18 cellular contexts compared by ENCODE assay signal in genomic region chr2:11554430-11554764, GRCh38. TPM values are rescaled to one million over a fixed set of nuclear protein-coding genes. Genes with fewer than 3 reads are reported as not detected.
DNase-seq lines count a peak whose midpoint lies in the region; ATAC-seq, FAIRE-seq and TF ChIP-seq lines count a peak whose summit lies in the region.
"Had no signal": no experiment of that assay in that cellular context is flagged by ENCODE, and none has a peak within 500 bp of the region (broad histone marks: within the 10 kb centered on the region; RNA-seq: fewer than 3 reads in every experiment).

No MANE protein-coding gene starts in this region.

- peak overlapping the region; percentile 28 for H3K4me2 ChIP-seq in trophoblast cell (ENCODE audit: low read length)

- no peak overlapping the region for H3K14ac ChIP-seq in trophoblast cell (ENCODE audit: low read length)

- H3K4me3 ChIP-seq in endodermal cell (ENCODE audit: low read length) (no peak overlapping the region), trophoblast cell (ENCODE audit: low read depth, low read length) (no peak overlapping the region), colonic mucosa (no peak overlapping the region)
- H3K4me3 ChIP-seq: esophagus squamous epithelium, transverse colon had no signal

- no peak overlapping the region for H2BK120ac ChIP-seq in trophoblast cell (ENCODE audit: insufficient read depth, low read length, poor library complexity)

- no peak overlapping the region for H3K4me3 Mint-ChIP-seq in endodermal cell
- H3K4me3 Mint-ChIP-seq: activated CD8-positive, alpha-beta T cell treated with anti-CD3 and anti-CD28 coated beads, Interleukin-2, amount 10 ng/mL, durations not matched to agents 7 days and 5 days; activated naive CD8-positive, alpha-beta T cell treated with anti-CD3 and anti-CD28 coated beads, Interleukin-2, amount 50 U/mL, for 24 hours; B cell had no signal

- no peaks in the 10 kb centered on the region for H3K79me2 ChIP-seq in trophoblast cell (ENCODE audit: control insufficient read depth, insufficient read depth, low read length, poor library complexity)

- no peak overlapping the region for H2BK5ac ChIP-seq in trophoblast cell (ENCODE audit: low read depth, low read length, poor library complexity)

- ATAC-seq in GM19351 (IDR thresholded peaks at IDR 0.05; ENCODE audit: unreplicated experiment) (peak; percentile 85), HG03520 (IDR thresholded peaks at IDR 0.05; ENCODE audit: unreplicated experiment) (peak; percentile 48), GM18505 (IDR thresholded peaks at IDR 0.05; ENCODE audit: unreplicated experiment) (no peak)
- ATAC-seq: activated CD8-positive, alpha-beta T cell treated with anti-CD3 and anti-CD28 coated beads, Interleukin-2, amount 10 ng/mL, durations not matched to agents 7 days and 5 days; activated naive CD8-positive, alpha-beta T cell treated with anti-CD3 and anti-CD28 coated beads, Interleukin-2, amount 50 U/mL, for 24 hours had no signal

- H3K36me3 ChIP-seq in endodermal cell (ENCODE audit: control insufficient read depth, insufficient read depth, low read length): peaks cover 21% of the 10 kb centered on the region
- no peaks in the 10 kb centered on the region for H3K36me3 ChIP-seq in trophoblast cell (ENCODE audit: control insufficient read depth in 1 of 2, insufficient read depth in 2 of 2, low read length in 2 of 2)
- no peaks in the 10 kb centered on the region for H3K36me3 ChIP-seq in colonic mucosa
- H3K36me3 ChIP-seq: esophagus squamous epithelium, transverse colon, WERI-Rb-1 had no signal

- intact Hi-C loops in colonic mucosa (cut with DNase I): no loop called here

- no peak overlapping the region for H4K8ac ChIP-seq in trophoblast cell (ENCODE audit: low read depth, low read length)

- H3K79me1 ChIP-seq in trophoblast cell (ENCODE audit: low read length): peaks cover 2% of the 10 kb centered on the region

- H3K9ac ChIP-seq in endodermal cell (ENCODE audit: extremely low read depth, low read length, poor library complexity, severe bottlenecking) (no peak overlapping the region), trophoblast cell (ENCODE audit: low read length) (no peak overlapping the region), colonic mucosa (ENCODE audit: low read depth in 2 of 2, low read length in 2 of 2) (no peak overlapping the region)

- no peak overlapping the region for H2BK12ac ChIP-seq in trophoblast cell (ENCODE audit: low read length)

- H3K27ac Mint-ChIP-seq in endodermal cell: no peak overlapping the region
- H3K27ac Mint-ChIP-seq: activated CD8-positive, alpha-beta T cell treated with anti-CD3 and anti-CD28 coated beads, Interleukin-2, amount 10 ng/mL, durations not matched to agents 7 days and 5 days; activated naive CD8-positive, alpha-beta T cell treated with anti-CD3 and anti-CD28 coated beads, Interleukin-2, amount 50 U/mL, for 24 hours; B cell had no signal

- no peak overlapping the region for H3K23ac ChIP-seq in trophoblast cell (ENCODE audit: low read length)

- FAIRE-seq in H54 (lab: Jason Lieb, UNC): no peak
- FAIRE-seq: D721Med had no signal

- no peak for TF ChIP-seq CTCF in endodermal cell (conservative IDR thresholded peaks at IDR 0.05)
- no peak for TF ChIP-seq CTCF in colonic mucosa (IDR thresholded peaks at IDR 0.05)

- no peak overlapping the region for H3K4ac ChIP-seq in trophoblast cell (ENCODE audit: low read depth, low read length)

- H4K91ac ChIP-seq in trophoblast cell (ENCODE audit: low read depth, low read length): no peak overlapping the region

- TF ChIP-seq POLR2A in H54 (IDR thresholded peaks at IDR 0.05; ENCODE audit: low read depth, low read length) (no peak), GM18505 (IDR thresholded peaks at IDR 0.05; ENCODE audit: borderline replicate concordance, extremely low read depth, insufficient read depth, insufficient read length) (no peak)

- H3K4me1 Mint-ChIP-seq in endodermal cell: peaks cover 68% of the 10 kb centered on the region
- H3K4me1 Mint-ChIP-seq: B cell had no signal

- WGBS in endodermal cell (ENCODE audit: insufficient coverage in 1 of 2, insufficient read length in 1 of 2), 2 experiments: 86 to 96% methylated on average over 3 to 4 of the region's 4 CpGs
- no CpG with 5 or more reads among the region's 4 CpGs for WGBS in trophoblast cell (ENCODE audit: extremely low coverage, insufficient coverage, insufficient read length)

- no peak overlapping the region for H2AK5ac ChIP-seq in trophoblast cell (ENCODE audit: low read length)

- no peak overlapping the region for H3K18ac ChIP-seq in trophoblast cell (ENCODE audit: low read length)

- no peak overlapping the region for H4K12ac ChIP-seq in trophoblast cell (ENCODE audit: low read depth, low read length)

- no peak overlapping the region for H2AFZ ChIP-seq in trophoblast cell (ENCODE audit: insufficient read depth, low read length, poor library complexity)

- H3K9me3 Mint-ChIP-seq in endodermal cell: no peaks in the 10 kb centered on the region

- H3K27me3 ChIP-seq in endodermal cell (ENCODE audit: control insufficient read depth, insufficient read depth, low read length, poor library complexity, severe bottlenecking): no peaks in the 10 kb centered on the region
- H3K27me3 ChIP-seq in trophoblast cell (ENCODE audit: insufficient read depth, low read length): no peaks in the 10 kb centered on the region
- H3K27me3 ChIP-seq in colonic mucosa: no peaks in the 10 kb centered on the region

- H3K36me3 Mint-ChIP-seq in endodermal cell (ENCODE audit: low read depth): peaks cover 5% of the 10 kb centered on the region

- H3K4me1 ChIP-seq in endodermal cell (ENCODE audit: control insufficient read depth, insufficient read depth, low read length) (peaks cover 48% of the 10 kb centered on the region), trophoblast cell (ENCODE audit: control insufficient read depth in 1 of 2, insufficient read depth in 2 of 2, low read length in 2 of 2) (peaks cover 30 to 33% of the 10 kb centered on the region in 2 experiments), colonic mucosa (no peaks in the 10 kb centered on the region)
- H3K4me1 ChIP-seq: esophagus squamous epithelium, transverse colon had no signal

- DNase-seq in endodermal cell (no peak), trophoblast cell (no peak), H54 (ENCODE audit: insufficient read length, low spot score) (no peak), colonic mucosa (no peak)
- DNase-seq: activated CD8-positive, alpha-beta T cell treated with anti-CD3 and anti-CD28 coated beads, Interleukin-2, amount 10 ng/mL, durations not matched to agents 7 days and 5 days; activated naive CD8-positive, alpha-beta T cell treated with anti-CD3 and anti-CD28 coated beads, Interleukin-2, amount 50 U/mL, for 24 hours; esophagus squamous epithelium; NCI-H1436; stimulated activated CD4-positive, alpha-beta T cell treated with anti-CD3 and anti-CD28 coated beads, Interleukin-15, amount 100 ng/mL, for 24 hours; stimulated activated naive CD4-positive, alpha-beta T cell; T-helper 1 cell; transverse colon; WERI-Rb-1 had no signal

- no peaks in the 10 kb centered on the region for H3K27me3 Mint-ChIP-seq in endodermal cell (ENCODE audit: insufficient read depth)

- H3K9me3 ChIP-seq in endodermal cell (ENCODE audit: control insufficient read depth, low read length) (no peaks in the 10 kb centered on the region), trophoblast cell (ENCODE audit: insufficient read depth, low read depth, low read length) (no peaks in the 10 kb centered on the region), colonic mucosa (no peaks in the 10 kb centered on the region)
- H3K9me3 ChIP-seq: esophagus squamous epithelium, transverse colon had no signal

- H3K27ac ChIP-seq in endodermal cell (ENCODE audit: low read depth, low read length) (peak overlapping the region; percentile 62), trophoblast cell (ENCODE audit: low read depth, low read length) (no peak overlapping the region), colonic mucosa (no peak overlapping the region)
- H3K27ac ChIP-seq: esophagus squamous epithelium, transverse colon, WERI-Rb-1 had no signal

RNA-seq across cellular contexts. Expression of gene GREB1, which starts 20.6 kb away (rescaled TPM):
- total RNA-seq in endodermal cell (100 to 1,000 TPM in 1 of 2 donors, 10 to 100 TPM in 1; 86.4 to 106 TPM), colonic mucosa (1 to 10 TPM in 1 of 2 donors, under 1 TPM in 1; 0.77 to 1.1 TPM)
- 37.0 TPM for polyA plus RNA-seq in endodermal cell (2013, experiment 1 of 2)
- polyA plus RNA-seq in endodermal cell (2013, experiment 2 of 2): 37.3 TPM
- polyA plus RNA-seq in trophoblast cell (2013): 3.2 and 4.1 TPM in 2 replicates

Comparison
In these comparisons a context has a peak if more than half of its experiments do, and no peak if none do; other contexts are left out.
1. RNA of gene GREB1, which starts 20.6 kb away (total RNA-seq): 86.4 to 106 TPM in endodermal cell; 0.77 to 1.1 TPM in colonic mucosa; every median in the first group is over 10 times any median in the second.